In the genomic region with DNA sequence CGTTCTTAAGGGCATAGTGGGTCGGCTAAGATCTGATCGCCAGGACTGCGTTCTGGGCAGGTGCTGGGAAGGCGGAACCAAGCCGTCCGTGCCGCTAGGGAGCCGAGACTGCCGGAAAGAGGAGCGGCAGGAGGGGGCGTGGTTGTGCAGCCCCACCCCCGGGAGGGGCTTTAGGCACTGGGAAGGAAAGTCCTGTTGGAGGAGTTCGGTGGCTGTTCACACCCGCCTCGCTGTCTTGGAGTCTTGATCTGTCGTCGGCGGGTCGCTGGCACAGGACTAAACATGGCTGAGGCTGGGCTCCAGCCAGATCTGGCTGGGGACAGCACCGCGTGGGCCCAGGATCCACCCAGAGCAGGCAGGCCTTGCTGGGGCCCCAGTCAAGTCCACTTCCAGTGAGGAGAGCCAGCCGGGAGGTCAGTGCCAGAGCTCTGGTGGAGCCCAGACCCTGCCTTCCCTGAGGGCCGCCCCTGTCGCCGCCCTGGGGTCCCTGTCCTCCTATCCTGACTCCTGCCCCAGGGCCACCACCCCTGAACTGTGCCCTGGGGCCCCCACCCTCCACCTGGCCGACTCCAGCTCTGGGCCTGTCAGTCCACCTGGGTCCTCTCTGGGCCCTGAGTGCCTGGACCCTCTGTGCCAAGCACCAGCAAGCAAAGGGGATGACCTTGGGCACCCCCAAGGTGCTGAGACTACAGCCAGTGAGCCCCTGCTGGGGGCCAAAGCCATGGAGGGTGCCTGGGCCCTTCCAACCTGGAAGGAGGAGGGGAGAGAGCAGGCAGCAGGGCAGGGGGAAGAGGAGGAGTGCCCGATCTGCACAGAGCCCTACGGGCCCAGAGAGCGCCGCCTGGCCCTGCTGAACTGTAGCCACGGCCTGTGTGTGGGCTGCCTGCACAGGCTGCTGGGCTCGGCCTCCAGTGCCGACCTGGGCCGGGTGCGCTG, we compare ENCODE assay signal across 1 cellular context.
TF ChIP-seq lines count a peak whose summit lies in the region.

No MANE protein-coding gene starts in this region.

TF ChIP-seq in HepG2, 621 proteins besides CTCF, POLR2A, EP300 and RAD21 (continued from another document and continues in another):
- TF ChIP-seq, protein P1, sequence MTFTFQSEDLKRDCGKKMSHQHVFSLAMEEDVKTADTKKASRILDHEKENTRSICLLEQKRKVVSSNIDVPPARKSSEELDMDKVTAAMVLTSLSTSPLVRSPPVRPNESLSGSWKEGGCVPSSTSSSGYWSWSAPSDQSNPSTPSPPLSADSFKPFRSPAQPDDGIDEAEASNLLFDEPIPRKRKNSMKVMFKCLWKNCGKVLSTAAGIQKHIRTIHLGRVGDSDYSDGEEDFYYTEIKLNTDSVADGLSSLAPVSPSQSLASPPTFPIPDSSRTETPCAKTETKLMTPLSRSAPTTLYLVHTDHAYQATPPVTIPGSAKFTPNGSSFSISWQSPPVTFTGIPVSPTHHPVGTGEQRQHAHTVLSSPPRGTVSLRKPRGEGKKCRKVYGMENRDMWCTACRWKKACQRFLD (CRISPR knock-in tag; IDR thresholded peaks at IDR 0.05; ENCODE audit: borderline replicate concordance), result 0 out of 2 replicates have a peak, but pooled peaks have one; percentile 68
- TF ChIP-seq ZNF101 (CRISPR knock-in tag; IDR thresholded peaks at IDR 0.05; ENCODE audit: borderline replicate concordance, low read depth) (no peak), HDAC2 (CRISPR knock-in tag; IDR thresholded peaks at IDR 0.05) (peak; percentile 21; the same call in 1 of the 2 replicates), ZNF576 (CRISPR knock-in tag; IDR thresholded peaks at IDR 0.05) (no peak), MEF2D (CRISPR knock-in tag; IDR thresholded peaks at IDR 0.05) (no peak), SYNCRIP (IDR thresholded peaks at IDR 0.05; ENCODE audit: insufficient read depth, low read depth, low read length) (no peak), ZBTB2 (CRISPR knock-in tag; IDR thresholded peaks at IDR 0.05; ENCODE audit: low read depth) (no peak), ZNF746 (CRISPR knock-in tag; IDR thresholded peaks at IDR 0.05) (peak; percentile 32; the same call in 1 of the 2 replicates), BORCS8-MEF2B (CRISPR knock-in tag; IDR thresholded peaks at IDR 0.05) (peak; percentile 58), ARNTL (CRISPR knock-in tag; IDR thresholded peaks at IDR 0.05) (peak; percentile 65), CBX2 (IDR thresholded peaks at IDR 0.05; ENCODE audit: low read depth, low read length) (no peak), CBX2 (CRISPR knock-in tag; IDR thresholded peaks at IDR 0.05; ENCODE audit: low read depth) (no peak), ZXDC (CRISPR knock-in tag; IDR thresholded peaks at IDR 0.05) (no peak), SPEN (CRISPR knock-in tag; IDR thresholded peaks at IDR 0.05; ENCODE audit: low read depth) (no peak; the same call in 1 of the 2 replicates), ZNF263 (CRISPR knock-in tag; IDR thresholded peaks at IDR 0.05) (peak; percentile 70; the same call in 1 of the 2 replicates), MIER2 (CRISPR knock-in tag; IDR thresholded peaks at IDR 0.05) (no peak), ZSCAN22 (CRISPR knock-in tag; IDR thresholded peaks at IDR 0.05) (0 out of 2 replicates have a peak, but pooled peaks have one; percentile 19), ZNF773 (CRISPR knock-in tag; IDR thresholded peaks at IDR 0.05; ENCODE audit: borderline replicate concordance) (no peak), PAWR (CRISPR knock-in tag; IDR thresholded peaks at IDR 0.05; ENCODE audit: borderline replicate concordance) (no peak), YEATS4 (CRISPR knock-in tag; IDR thresholded peaks at IDR 0.05; ENCODE audit: borderline replicate concordance) (peak; percentile 71; the same call in 1 of the 2 replicates), TCF12 (IDR thresholded peaks at IDR 0.05) (no peak), TCF12 (CRISPR knock-in tag; IDR thresholded peaks at IDR 0.05) (0 out of 2 replicates have a peak, but pooled peaks have one; percentile 45), FOXA3 (CRISPR knock-in tag; IDR thresholded peaks at IDR 0.05) (peak; percentile 32; the same call in 1 of the 2 replicates), ZNF17 (CRISPR knock-in tag; IDR thresholded peaks at IDR 0.05) (no peak), TEAD3 (CRISPR knock-in tag; optimal IDR thresholded peaks at IDR 0.05; ENCODE audit: borderline replicate concordance) (peak; percentile 55), ZC3H13 (CRISPR knock-in tag; IDR thresholded peaks at IDR 0.05) (peak; percentile 36), TFDP1 (CRISPR knock-in tag; IDR thresholded peaks at IDR 0.05; ENCODE audit: borderline replicate concordance) (peak; percentile 40; the same call in 1 of the 2 replicates), ZNF713 (CRISPR knock-in tag; IDR thresholded peaks at IDR 0.05) (0 out of 2 replicates have a peak, but pooled peaks have one; percentile 79), ZNF749 (CRISPR knock-in tag; IDR thresholded peaks at IDR 0.05; ENCODE audit: borderline replicate concordance) (no peak), CBX1 (IDR thresholded peaks at IDR 0.05; ENCODE audit: low read depth) (no peak), HNRNPUL1 (IDR thresholded peaks at IDR 0.05; ENCODE audit: low read depth, low read length) (no peak), ZNF143 (CRISPR knock-in tag; IDR thresholded peaks at IDR 0.05) (0 out of 2 replicates have a peak, but pooled peaks have one; percentile 16), CCAR2 (optimal IDR thresholded peaks at IDR 0.05; ENCODE audit: low read depth, low read length) (no peak), ZNF761 (CRISPR knock-in tag; conservative IDR thresholded peaks at IDR 0.05) (peak; percentile 53; the same call in 1 of the 2 replicates), REL (CRISPR knock-in tag; conservative IDR thresholded peaks at IDR 0.05) (no peak), ATF7-NPFF (CRISPR knock-in tag; IDR thresholded peaks at IDR 0.05; ENCODE audit: low read depth) (peak; percentile 70), TAF1 (CRISPR knock-in tag; IDR thresholded peaks at IDR 0.05) (peak; percentile 64), RBAK (CRISPR knock-in tag; IDR thresholded peaks at IDR 0.05) (no peak), SMYD3 (CRISPR knock-in tag; IDR thresholded peaks at IDR 0.05) (no peak), ZNF772 (CRISPR knock-in tag; IDR thresholded peaks at IDR 0.05) (peak; percentile 74)
- TF ChIP-seq, protein P2, sequence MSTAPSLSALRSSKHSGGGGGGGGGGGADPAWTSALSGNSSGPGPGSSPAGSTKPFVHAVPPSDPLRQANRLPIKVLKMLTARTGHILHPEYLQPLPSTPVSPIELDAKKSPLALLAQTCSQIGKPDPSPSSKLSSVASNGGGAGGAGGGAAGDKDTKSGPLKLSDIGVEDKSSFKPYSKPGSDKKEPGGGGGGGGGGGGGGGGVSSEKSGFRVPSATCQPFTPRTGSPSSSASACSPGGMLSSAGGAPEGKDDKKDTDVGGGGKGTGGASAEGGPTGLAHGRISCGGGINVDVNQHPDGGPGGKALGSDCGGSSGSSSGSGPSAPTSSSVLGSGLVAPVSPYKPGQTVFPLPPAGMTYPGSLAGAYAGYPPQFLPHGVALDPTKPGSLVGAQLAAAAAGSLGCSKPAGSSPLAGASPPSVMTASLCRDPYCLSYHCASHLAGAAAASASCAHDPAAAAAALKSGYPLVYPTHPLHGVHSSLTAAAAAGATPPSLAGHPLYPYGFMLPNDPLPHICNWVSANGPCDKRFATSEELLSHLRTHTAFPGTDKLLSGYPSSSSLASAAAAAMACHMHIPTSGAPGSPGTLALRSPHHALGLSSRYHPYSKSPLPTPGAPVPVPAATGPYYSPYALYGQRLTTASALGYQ (CRISPR knock-in tag; IDR thresholded peaks at IDR 0.05), result peak; percentile 40; the same call in 1 of the 2 replicates
- TF ChIP-seq, protein P3, sequence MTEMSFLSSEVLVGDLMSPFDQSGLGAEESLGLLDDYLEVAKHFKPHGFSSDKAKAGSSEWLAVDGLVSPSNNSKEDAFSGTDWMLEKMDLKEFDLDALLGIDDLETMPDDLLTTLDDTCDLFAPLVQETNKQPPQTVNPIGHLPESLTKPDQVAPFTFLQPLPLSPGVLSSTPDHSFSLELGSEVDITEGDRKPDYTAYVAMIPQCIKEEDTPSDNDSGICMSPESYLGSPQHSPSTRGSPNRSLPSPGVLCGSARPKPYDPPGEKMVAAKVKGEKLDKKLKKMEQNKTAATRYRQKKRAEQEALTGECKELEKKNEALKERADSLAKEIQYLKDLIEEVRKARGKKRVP (CRISPR knock-in tag; IDR thresholded peaks at IDR 0.05), result no peak
- TF ChIP-seq, protein P4, sequence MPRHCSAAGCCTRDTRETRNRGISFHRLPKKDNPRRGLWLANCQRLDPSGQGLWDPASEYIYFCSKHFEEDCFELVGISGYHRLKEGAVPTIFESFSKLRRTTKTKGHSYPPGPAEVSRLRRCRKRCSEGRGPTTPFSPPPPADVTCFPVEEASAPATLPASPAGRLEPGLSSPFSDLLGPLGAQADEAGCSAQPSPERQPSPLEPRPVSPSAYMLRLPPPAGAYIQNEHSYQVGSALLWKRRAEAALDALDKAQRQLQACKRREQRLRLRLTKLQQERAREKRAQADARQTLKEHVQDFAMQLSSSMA (CRISPR knock-in tag; IDR thresholded peaks at IDR 0.05), result no peak
- TF ChIP-seq, protein P5, sequence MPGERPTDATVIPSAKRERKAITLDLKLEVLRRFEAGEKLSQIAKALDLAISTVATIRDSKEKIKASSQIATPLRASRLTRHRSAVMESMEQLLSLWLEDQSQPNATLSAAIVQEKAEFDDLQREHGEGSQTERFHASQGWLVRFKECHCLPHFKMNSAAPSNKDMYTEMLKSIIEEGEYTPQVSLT (CRISPR knock-in tag; IDR thresholded peaks at IDR 0.05; ENCODE audit: borderline replicate concordance, low read depth), result no peak
- TF ChIP-seq, protein P6, sequence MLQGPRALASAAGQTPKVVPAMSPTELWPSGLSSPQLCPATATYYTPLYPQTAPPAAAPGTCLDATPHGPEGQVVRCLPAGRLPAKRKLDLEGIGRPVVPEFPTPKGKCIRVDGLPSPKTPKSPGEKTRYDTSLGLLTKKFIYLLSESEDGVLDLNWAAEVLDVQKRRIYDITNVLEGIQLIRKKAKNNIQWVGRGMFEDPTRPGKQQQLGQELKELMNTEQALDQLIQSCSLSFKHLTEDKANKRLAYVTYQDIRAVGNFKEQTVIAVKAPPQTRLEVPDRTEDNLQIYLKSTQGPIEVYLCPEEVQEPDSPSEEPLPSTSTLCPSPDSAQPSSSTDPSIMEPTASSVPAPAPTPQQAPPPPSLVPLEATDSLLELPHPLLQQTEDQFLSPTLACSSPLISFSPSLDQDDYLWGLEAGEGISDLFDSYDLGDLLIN (CRISPR knock-in tag; IDR thresholded peaks at IDR 0.05; ENCODE audit: borderline replicate concordance), result no peak
- TF ChIP-seq, protein P7, sequence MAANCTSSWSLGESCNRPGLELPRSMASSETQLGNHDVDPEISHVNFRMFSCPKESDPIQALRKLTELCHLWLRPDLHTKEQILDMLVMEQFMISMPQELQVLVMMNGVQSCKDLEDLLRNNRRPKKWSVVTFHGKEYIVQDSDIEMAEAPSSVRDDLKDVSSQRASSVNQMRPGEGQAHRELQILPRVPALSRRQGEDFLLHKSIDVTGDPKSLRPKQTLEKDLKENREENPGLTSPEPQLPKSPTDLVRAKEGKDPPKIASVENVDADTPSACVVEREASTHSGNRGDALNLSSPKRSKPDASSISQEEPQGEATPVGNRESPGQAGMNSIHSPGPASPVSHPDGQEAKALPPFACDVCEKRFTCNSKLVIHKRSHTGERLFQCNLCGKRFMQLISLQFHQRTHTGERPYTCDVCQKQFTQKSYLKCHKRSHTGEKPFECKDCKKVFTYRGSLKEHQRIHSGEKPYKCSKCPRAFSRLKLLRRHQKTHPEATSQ (CRISPR knock-in tag; IDR thresholded peaks at IDR 0.05; ENCODE audit: borderline replicate concordance), result no peak
- TF ChIP-seq, protein P8, sequence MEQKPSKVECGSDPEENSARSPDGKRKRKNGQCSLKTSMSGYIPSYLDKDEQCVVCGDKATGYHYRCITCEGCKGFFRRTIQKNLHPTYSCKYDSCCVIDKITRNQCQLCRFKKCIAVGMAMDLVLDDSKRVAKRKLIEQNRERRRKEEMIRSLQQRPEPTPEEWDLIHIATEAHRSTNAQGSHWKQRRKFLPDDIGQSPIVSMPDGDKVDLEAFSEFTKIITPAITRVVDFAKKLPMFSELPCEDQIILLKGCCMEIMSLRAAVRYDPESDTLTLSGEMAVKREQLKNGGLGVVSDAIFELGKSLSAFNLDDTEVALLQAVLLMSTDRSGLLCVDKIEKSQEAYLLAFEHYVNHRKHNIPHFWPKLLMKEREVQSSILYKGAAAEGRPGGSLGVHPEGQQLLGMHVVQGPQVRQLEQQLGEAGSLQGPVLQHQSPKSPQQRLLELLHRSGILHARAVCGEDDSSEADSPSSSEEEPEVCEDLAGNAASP (CRISPR knock-in tag; IDR thresholded peaks at IDR 0.05; ENCODE audit: borderline replicate concordance), result 0 out of 2 replicates have a peak, but pooled peaks have one; percentile 2
